In genomic region chr2:56183643-56184499, GRCh38 we compare ENCODE assay signal across 8 cellular contexts. TPM values are rescaled to one million over a fixed set of nuclear protein-coding genes. Genes with fewer than 3 reads are reported as not detected.
A peak's percentile ranks its signal among the peaks of the same experiment; 100 is the strongest.
DNase-seq lines count a peak whose midpoint lies in the region; ATAC-seq and TF ChIP-seq lines count a peak whose summit lies in the region.

CCDC85A (plus strand) TSS chr2:56183990; CDS start chr2:56184625, 635 bp downstream.

- no peaks in the 10 kb centered on the region for H3K9me3 Mint-ChIP-seq in activated naive CD4-positive, alpha-beta T cell treated with anti-CD3 and anti-CD28 coated beads for 36 hours

- 0% methylated on average over 4 of the region's 86 CpGs; no CpG with 5 or more reads in 1 of the 2 donors for WGBS in gastroesophageal sphincter (ENCODE audit: low coverage in 1 of 2), 2 donors
- WGBS in thymus = 1% methylated on average over 86 of the region's 86 CpGs

- H3K9ac ChIP-seq in ES-I3 (ENCODE audit: low read depth, low read length) = peak within 1 kb of the TSS; percentile 61; the same call in 1 of the 2 replicates

- H3K4me1 ChIP-seq in ES-I3 (ENCODE audit: insufficient read depth, low read length) (peaks cover 6% of the 10 kb centered on the region), gastroesophageal sphincter (peaks cover 0 to 28% (median 15%) of the 10 kb centered on the region in 3 donors), neutrophil (ENCODE audit: control insufficient read depth in 1 of 2, insufficient read depth in 1 of 2, low read depth in 1 of 2, low read length in 1 of 2) (peaks cover 9 to 19% of the 10 kb centered on the region in 2 experiments), thymus (ENCODE audit: control insufficient read depth, insufficient read depth, low read length) (peaks cover 3% of the 10 kb centered on the region)

- peak; percentile 89 for ATAC-seq in gastroesophageal sphincter

- peak within 1 kb of the TSS; percentile 38 for H3K4me3 Mint-ChIP-seq in activated naive CD4-positive, alpha-beta T cell treated with anti-CD3 and anti-CD28 coated beads for 36 hours

- intact Hi-C loops in activated naive CD4-positive, alpha-beta T cell treated with anti-CD3 and anti-CD28 coated beads for 36 hours (cut with micrococcal nuclease) = loop anchor here (1.0 to 2.0 kb wide), 4 partner anchors 465 to 1332 kb away; no protein-coding TSS in a partner anchor

- TF ChIP-seq EP300 in gastroesophageal sphincter (IDR thresholded peaks at IDR 0.05) = no peak

- H3K27me3 ChIP-seq in gastroesophageal sphincter = peaks cover 87% of the 10 kb centered on the region
- peaks cover 99% of the 10 kb centered on the region for H3K27me3 ChIP-seq in neutrophil
- H3K27me3 ChIP-seq in thymus (ENCODE audit: control insufficient read depth, insufficient read depth) = peaks cover 51% of the 10 kb centered on the region

- H3K9me3 ChIP-seq in ES-I3 (ENCODE audit: control insufficient read depth, insufficient read depth, low read length) (no peaks in the 10 kb centered on the region), gastroesophageal sphincter (no peaks in the 10 kb centered on the region), neutrophil (no peaks in the 10 kb centered on the region), thymus (ENCODE audit: control insufficient read depth) (peaks cover 2% of the 10 kb centered on the region)

- no peaks in the 10 kb centered on the region for H3K36me3 ChIP-seq in ES-I3 (ENCODE audit: insufficient read depth, low read length)
- H3K36me3 ChIP-seq in gastroesophageal sphincter = no peaks in the 10 kb centered on the region
- H3K36me3 ChIP-seq in neutrophil = no peaks in the 10 kb centered on the region
- no peaks in the 10 kb centered on the region for H3K36me3 ChIP-seq in thymus (ENCODE audit: control insufficient read depth, insufficient read depth)

- CTCF ChIA-PET in activated naive CD4-positive, alpha-beta T cell treated with anti-CD3 and anti-CD28 coated beads for 36 hours (lab: Charles Lee) = interaction anchor here (0.6 to 2.3 kb wide), 16 partner anchors 10 to 1334 kb away, joined by 3 to 11 read pairs (median 4); no protein-coding TSS in a partner anchor

- no peak within 1 kb of the TSS for H3K27ac Mint-ChIP-seq in activated naive CD4-positive, alpha-beta T cell treated with anti-CD3 and anti-CD28 coated beads for 36 hours

- H3K27me3 Mint-ChIP-seq in activated naive CD4-positive, alpha-beta T cell treated with anti-CD3 and anti-CD28 coated beads for 36 hours (ENCODE audit: low read depth) = peaks cover 61% of the 10 kb centered on the region

- H3K36me3 Mint-ChIP-seq in activated naive CD4-positive, alpha-beta T cell treated with anti-CD3 and anti-CD28 coated beads for 36 hours (ENCODE audit: low read depth) = no peaks in the 10 kb centered on the region

- no peak for TF ChIP-seq POLR2A in gastroesophageal sphincter (IDR thresholded peaks at IDR 0.05)

- TF ChIP-seq CTCF in gastroesophageal sphincter (IDR thresholded peaks at IDR 0.05) (peak; percentile 69 to 96 (median 78)), neutrophil (IDR thresholded peaks at IDR 0.05) (peak; percentile 42)

- H3K27ac ChIP-seq in gastroesophageal sphincter = peak within 1 kb of the TSS in 3 of 4 donors; percentile 12 to 68 (median 48)
- no peak within 1 kb of the TSS for H3K27ac ChIP-seq in neutrophil
- peak within 1 kb of the TSS; percentile 18 for H3K27ac ChIP-seq in thymus (ENCODE audit: low read depth)

- peaks cover 3% of the 10 kb centered on the region for H3K4me1 Mint-ChIP-seq in activated naive CD4-positive, alpha-beta T cell treated with anti-CD3 and anti-CD28 coated beads for 36 hours (ENCODE audit: low read depth)

- H3K4me3 ChIP-seq in gastroesophageal sphincter (peak within 1 kb of the TSS; percentile 30 to 65), neutrophil (ENCODE audit: low read depth in 1 of 2, low read length in 1 of 2) (peak within 1 kb of the TSS in 1 of 2 experiments; percentile 44), thymus (ENCODE audit: low read length) (peak within 1 kb of the TSS; percentile 50)

- DNase-seq in H4 (ENCODE audit: low spot score) = peak; percentile 69
- peak; percentile 60 to 80 for DNase-seq in Kasumi-1 (lab: John Stamatoyannopoulos, UW)
- DNase-seq in RPMI8226 = peak; percentile 80
- DNase-seq in activated naive CD4-positive, alpha-beta T cell treated with anti-CD3 and anti-CD28 coated beads for 36 hours = peak; percentile 76

RNA-seq across cellular contexts. Expression of gene CCDC85A, which starts in this region (rescaled TPM):
- 0.14 TPM in 1 of 2 replicates, not detected in the other for total RNA-seq in H4 (2014; rRNA removed; shearing (Covaris generic))
- total RNA-seq in activated naive CD4-positive, alpha-beta T cell treated with anti-CD3 and anti-CD28 coated beads for 36 hours = not detected
- 1 to 10 TPM; 2.6 to 7.0 (median 4.8) TPM for total RNA-seq in gastroesophageal sphincter
- 0.21 TPM for polyA plus RNA-seq in thymus

Comparison
In these comparisons a context has a peak if more than half of its experiments do, and no peak if none do; other contexts are left out.
1. Peak in DNase-seq in H4; RNA of the gene not detected or under 1 TPM.
2. Peak in DNase-seq in activated naive CD4-positive, alpha-beta T cell treated with anti-CD3 and anti-CD28 coated beads for 36 hours; RNA of the gene not detected or under 1 TPM.